ENCODE assay signal across 1 cellular context in genomic region chr4:165106518-165106917, GRCh38.
TF ChIP-seq lines count a peak whose summit lies in the region.

No MANE protein-coding gene starts in this region.

TF ChIP-seq in HepG2, 621 proteins besides CTCF, POLR2A, EP300 and RAD21:
- TF ChIP-seq HNF4A (CRISPR knock-in tag; IDR thresholded peaks at IDR 0.05) = peak; percentile 71
- no peak for TF ChIP-seq E2F1 (CRISPR knock-in tag; IDR thresholded peaks at IDR 0.05)
- 0 out of 2 replicates have a peak, but pooled peaks have one; percentile 13 for TF ChIP-seq HNF4G (IDR thresholded peaks at IDR 0.05; ENCODE audit: borderline replicate concordance, low read depth, low read length)
- no peak for TF ChIP-seq HNF4G (CRISPR knock-in tag; IDR thresholded peaks at IDR 0.05; ENCODE audit: borderline replicate concordance, low read depth)
TF ChIP-seq in HepG2: peak in this region for 2.
